11 cellular contexts compared by ENCODE assay signal in genomic region chr5:68243251-68243650, GRCh38. TPM values are rescaled to one million over a fixed set of nuclear protein-coding genes. Genes with fewer than 3 reads are reported as not detected.
DNase-seq lines count a peak whose midpoint lies in the region; ATAC-seq and TF ChIP-seq lines count a peak whose summit lies in the region.
"Had no signal": no experiment of that assay in that cellular context is flagged by ENCODE, and none has a peak within 500 bp of the region (broad histone marks: within the 10 kb centered on the region; RNA-seq: fewer than 3 reads in every experiment).

No MANE protein-coding gene starts in this region.

- H3K27ac Mint-ChIP-seq in activated CD4-positive, alpha-beta memory T cell treated with anti-CD3 and anti-CD28 coated beads for 36 hours, result peak overlapping the region; percentile 57
- H3K27ac Mint-ChIP-seq in memory B cell, result peak overlapping the region; percentile 24
- no peak overlapping the region for H3K27ac Mint-ChIP-seq in mesothelial cell of epicardium

- 69 to 76% (median 72%) methylated on average over 2 of the region's 2 CpGs for WGBS in heart left ventricle, 4 donors
- 88 to 90% methylated on average over 2 of the region's 2 CpGs for WGBS in thyroid gland, 2 donors

- H3K9me3 Mint-ChIP-seq in activated CD4-positive, alpha-beta memory T cell treated with anti-CD3 and anti-CD28 coated beads for 36 hours, result no peaks in the 10 kb centered on the region
- H3K9me3 Mint-ChIP-seq in memory B cell, result no peaks in the 10 kb centered on the region
- no peaks in the 10 kb centered on the region for H3K9me3 Mint-ChIP-seq in mesothelial cell of epicardium

- intact Hi-C loops in heart left ventricle (cut with DNase I) (no loop called here), cardiac septum (cut with DNase I) (no loop called here), thyroid gland (cut with DNase I) (no loop called here)
- intact Hi-C loops in activated CD4-positive, alpha-beta memory T cell treated with anti-CD3 and anti-CD28 coated beads for 36 hours (cut with micrococcal nuclease), result no loop called here

- no peak overlapping the region for H3K4me3 ChIP-seq in heart left ventricle
- H3K4me3 ChIP-seq in thyroid gland (replicated peaks in 1 of 3), result no peak overlapping the region

- H3K27me3 Mint-ChIP-seq in activated CD4-positive, alpha-beta memory T cell treated with anti-CD3 and anti-CD28 coated beads for 36 hours, result no peaks in the 10 kb centered on the region
- H3K27me3 Mint-ChIP-seq in memory B cell, result no peaks in the 10 kb centered on the region
- no peaks in the 10 kb centered on the region for H3K27me3 Mint-ChIP-seq in mesothelial cell of epicardium (ENCODE audit: low read depth)

- H3K27me3 ChIP-seq in heart left ventricle (no peaks in the 10 kb centered on the region), thyroid gland (no peaks in the 10 kb centered on the region)

- peak in 1 of 4 donors; percentile 19 for ATAC-seq in heart left ventricle
- no peak for ATAC-seq in memory B cell (ENCODE audit: low read depth)
- no peak for ATAC-seq in HG02885 (IDR thresholded peaks at IDR 0.05; ENCODE audit: poor library complexity, unreplicated experiment)

- POLR2A ChIA-PET in activated CD4-positive, alpha-beta memory T cell treated with anti-CD3 and anti-CD28 coated beads for 36 hours (lab: Charles Lee), result interaction anchor here (1.1 to 1.5 kb wide), 3 partner anchors 10 to 28 kb away, joined by 3 to 6 read pairs (median 4); partner anchors contain the start of gene PIK3R1

- H3K4me1 Mint-ChIP-seq in activated CD4-positive, alpha-beta memory T cell treated with anti-CD3 and anti-CD28 coated beads for 36 hours (ENCODE audit: low read depth), result peaks cover 73% of the 10 kb centered on the region
- H3K4me1 Mint-ChIP-seq in memory B cell (peaks cover 36% of the 10 kb centered on the region), mesothelial cell of epicardium (peaks cover 23% of the 10 kb centered on the region)

- CTCF ChIA-PET in activated CD4-positive, alpha-beta memory T cell treated with anti-CD3 and anti-CD28 coated beads for 36 hours (lab: Charles Lee), result interaction anchor here (0.8 to 2.8 kb wide), 2 partner anchors 10 to 21 kb away, joined by 3 to 10 read pairs; no protein-coding TSS in a partner anchor

- H3K9me3 ChIP-seq in heart left ventricle (no peaks in the 10 kb centered on the region), thyroid gland (no peaks in the 10 kb centered on the region)

- H3K27ac ChIP-seq in heart left ventricle, result peak overlapping the region in 11 of 12 donors; percentile 19 to 86 (median 63)
- H3K27ac ChIP-seq in thyroid gland, result peak overlapping the region; percentile 13 to 51 (median 49)
- H3K27ac ChIP-seq: WERI-Rb-1 had no signal

- DNase-seq in heart left ventricle, result no peak
- no peak for DNase-seq in cardiac septum (ENCODE audit: low spot score)
- DNase-seq in activated CD4-positive, alpha-beta memory T cell treated with anti-CD3 and anti-CD28 coated beads for 36 hours, result no peak
- no peak for DNase-seq in memory B cell (ENCODE audit: low spot score in 2 of 2)
- DNase-seq in thyroid gland, result no peak
- DNase-seq in mesothelial cell of epicardium (ENCODE audit: low spot score in 2 of 2, unreplicated experiment in 2 of 2), result no peak
- DNase-seq in mesenteric fat pad (ENCODE audit: low spot score), result no peak
- DNase-seq: activated naive CD4-positive, alpha-beta T cell treated with Interleukin-2 at 50 U/mL for 16 hours; hippocampal formation; WERI-Rb-1 had no signal

- TF ChIP-seq CTCF in heart left ventricle (IDR thresholded peaks at IDR 0.05) (no peak), thyroid gland (IDR thresholded peaks at IDR 0.05) (no peak), mesothelial cell of epicardium (IDR thresholded peaks at IDR 0.05; ENCODE audit: unreplicated experiment) (no peak)

- peaks cover 6% of the 10 kb centered on the region for H3K36me3 Mint-ChIP-seq in activated CD4-positive, alpha-beta memory T cell treated with anti-CD3 and anti-CD28 coated beads for 36 hours
- H3K36me3 Mint-ChIP-seq in memory B cell (peaks cover 4% of the 10 kb centered on the region), mesothelial cell of epicardium (peaks cover 2% of the 10 kb centered on the region)

- H3K4me1 ChIP-seq in heart left ventricle (peaks cover 9 to 98% (median 77%) of the 10 kb centered on the region in 12 donors), thyroid gland (peaks cover 10 to 30% of the 10 kb centered on the region in 2 donors)

- H3K36me3 ChIP-seq in heart left ventricle (peaks cover 0 to 6% (median 0%) of the 10 kb centered on the region in 9 donors), thyroid gland (no peaks in the 10 kb centered on the region)
- H3K36me3 ChIP-seq: WERI-Rb-1 had no signal

- H3K4me3 Mint-ChIP-seq in activated CD4-positive, alpha-beta memory T cell treated with anti-CD3 and anti-CD28 coated beads for 36 hours, result no peak overlapping the region
- H3K4me3 Mint-ChIP-seq in memory B cell (no peak overlapping the region), mesothelial cell of epicardium (no peak overlapping the region)

- no peak for TF ChIP-seq POLR2A in heart left ventricle (IDR thresholded peaks at IDR 0.05)
- TF ChIP-seq POLR2A in thyroid gland (IDR thresholded peaks at IDR 0.05), result no peak

RNA-seq across cellular contexts. Expression of gene PIK3R1, which starts 27.7 kb away (rescaled TPM):
- total RNA-seq in heart left ventricle (100 to 1,000 TPM in 6 of 9 donors, 10 to 100 TPM in 3; 80.3 to 221 (median 147) TPM), cardiac septum (166 TPM), thyroid gland (100 to 1,000 TPM in 1 of 4 donors, 10 to 100 TPM in 3; 86.1 to 107 (median 94.8) TPM), mesothelial cell of epicardium (77.3 to 80.4 TPM (median 79.0 TPM) in 3 replicates), mesenteric fat pad (174 TPM)
- 10 to 100 TPM; 16.3 to 65.2 TPM for polyA plus RNA-seq in heart left ventricle
- total RNA-seq in activated CD4-positive, alpha-beta memory T cell treated with anti-CD3 and anti-CD28 coated beads for 36 hours, result 10 to 100 TPM; 35.3 to 40.9 TPM
